In the genomic region with DNA sequence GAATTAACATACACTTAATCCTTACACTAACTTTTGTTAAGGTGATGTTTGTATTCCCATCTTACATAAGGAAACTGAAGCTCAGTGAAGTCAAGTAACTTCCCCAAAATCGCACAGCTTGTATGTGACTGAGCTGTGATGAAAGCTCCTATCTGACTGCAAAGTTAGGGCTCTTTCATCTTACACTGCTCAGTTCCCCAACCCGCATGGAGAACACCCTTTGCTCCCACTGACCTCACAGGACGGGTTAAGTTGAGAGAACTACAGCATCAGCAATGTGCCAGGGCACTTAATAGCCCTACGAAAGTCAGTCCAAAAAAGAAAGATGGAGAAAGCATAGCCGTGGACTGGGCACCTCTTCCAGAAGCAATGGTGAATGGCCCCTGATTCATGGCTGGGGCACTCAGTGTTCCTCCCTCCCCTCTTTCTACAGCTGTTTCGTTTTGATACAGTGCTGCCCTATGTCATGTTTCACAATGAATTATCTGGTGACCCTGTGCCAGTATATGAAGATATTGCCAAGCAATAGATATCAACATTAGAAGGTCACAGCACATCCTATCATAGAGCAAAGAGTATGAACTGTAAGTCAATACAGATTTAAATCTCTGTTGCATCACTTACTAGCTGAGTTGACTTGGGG, we compare ENCODE assay signal across 25 cellular contexts. TPM values are rescaled to one million over a fixed set of nuclear protein-coding genes. Genes with fewer than 3 reads are reported as not detected.
"Had no signal": no experiment of that assay in that cellular context is flagged by ENCODE, and none has a peak within 500 bp of the region (broad histone marks: within the 10 kb centered on the region; RNA-seq: fewer than 3 reads in every experiment).

No MANE protein-coding gene starts in this region.

- H3K4me3 ChIP-seq: cardiac muscle cell, MG63 had no signal

- DNase-seq: activated CD4-positive, alpha-beta T cell treated with anti-CD3 and anti-CD28 coated beads for 48 hours; activated CD4-positive, alpha-beta T cell treated with anti-CD3 and anti-CD28 coated beads, Interleukin-2, amount 50 U/mL, for 4 hours; activated CD4-positive, CD25-positive, alpha-beta regulatory T cell treated with anti-CD3 and anti-CD28 coated beads, Interleukin-2, amount 50 U/mL, for 72 hours; activated CD8-positive, alpha-beta memory T cell treated with anti-CD3 and anti-CD28 coated beads, Interleukin-2, amount 50 U/mL, for 48 hours; activated CD8-positive, alpha-beta T cell treated with anti-CD3 and anti-CD28 coated beads, Interleukin-2, amount 10 ng/mL, durations not matched to agents 7 days and 5 days; activated naive CD4-positive, alpha-beta T cell; activated naive CD8-positive, alpha-beta T cell treated with anti-CD3 and anti-CD28 coated beads, Interleukin-2, amount 50 U/mL, for 24 hours; activated T-cell treated with anti-CD3 and anti-CD28 coated beads, Interleukin-2, amount 50 U/mL, for 1 hour; amygdala; MG63; NCI-H1105 treated with DMSO at 0.1 percent for 48 hours; NCI-H146; NCI-H187 treated with DMSO at 0.1 percent for 48 hours; NCI-H2081 treated with DMSO at 0.1 percent for 48 hours; NCI-H2171; NCI-H2227 treated with DMSO at 0.1 percent for 48 hours; NCI-H446 treated with DMSO at 0.1 percent for 48 hours; NCI-H526; SIG-M5; T-helper 17 cell; T-helper 9 cell had no signal

- H3K4me3 Mint-ChIP-seq: activated CD8-positive, alpha-beta T cell treated with anti-CD3 and anti-CD28 coated beads, Interleukin-2, amount 10 ng/mL, durations not matched to agents 7 days and 5 days; activated naive CD8-positive, alpha-beta T cell treated with anti-CD3 and anti-CD28 coated beads, Interleukin-2, amount 50 U/mL, for 24 hours; brain; T-helper 17 cell; WTC11 had no signal

- ATAC-seq: activated CD8-positive, alpha-beta T cell treated with anti-CD3 and anti-CD28 coated beads, Interleukin-2, amount 10 ng/mL, durations not matched to agents 7 days and 5 days; activated naive CD4-positive, alpha-beta T cell treated with anti-CD3 and anti-CD28 coated beads, Interleukin-2, amount 50 U/mL, for 72 hours; activated naive CD8-positive, alpha-beta T cell treated with anti-CD3 and anti-CD28 coated beads, Interleukin-2, amount 50 U/mL, for 24 hours; T-helper 17 cell; WTC11 had no signal

- H3K36me3 ChIP-seq: cardiac muscle cell, MG63 had no signal

- H3K9me3 ChIP-seq: MG63 had no signal

- H3K27me3 Mint-ChIP-seq: brain, T-helper 17 cell had no signal

- H3K27ac ChIP-seq: cardiac muscle cell had no signal

- H3K27ac Mint-ChIP-seq: activated CD8-positive, alpha-beta T cell treated with anti-CD3 and anti-CD28 coated beads, Interleukin-2, amount 10 ng/mL, durations not matched to agents 7 days and 5 days; activated naive CD4-positive, alpha-beta T cell treated with anti-CD3 and anti-CD28 coated beads, Interleukin-2, amount 50 U/mL, for 72 hours; activated naive CD8-positive, alpha-beta T cell treated with anti-CD3 and anti-CD28 coated beads, Interleukin-2, amount 50 U/mL, for 24 hours; brain; T-helper 17 cell; WTC11 had no signal

- H3K9me3 Mint-ChIP-seq: brain, WTC11 had no signal

- H3K27me3 ChIP-seq: cardiac muscle cell, MG63 had no signal

- H3K4me1 Mint-ChIP-seq: activated naive CD8-positive, alpha-beta T cell treated with anti-CD3 and anti-CD28 coated beads, Interleukin-2, amount 50 U/mL, for 24 hours; T-helper 17 cell; WTC11 had no signal

RNA-seq across cellular contexts. Expression of a gene that starts 38.0 kb away (rescaled TPM):
- total RNA-seq: activated CD8-positive, alpha-beta T cell treated with anti-CD3 and anti-CD28 coated beads, Interleukin-2, amount 10 ng/mL, durations not matched to agents 7 days and 5 days; activated naive CD4-positive, alpha-beta T cell treated with anti-CD3 and anti-CD28 coated beads, Interleukin-2, amount 50 U/mL, for 72 hours; T-helper 17 cell had no signal
